Comparison of ENCODE assay signal across 8 cellular contexts in genomic region chr1:39902121-39902807, GRCh38. TPM values are rescaled to one million over a fixed set of nuclear protein-coding genes. Genes with fewer than 3 reads are reported as not detected.
DNase-seq lines count a peak whose midpoint lies in the region; ATAC-seq lines count a peak whose summit lies in the region.

No MANE protein-coding gene starts in this region.

- no peak overlapping the region for H3K27ac ChIP-seq in mesenchymal stem cell (ENCODE audit: low read length, poor library complexity, severe bottlenecking)

- peak overlapping the region; percentile 46 for H2AFZ ChIP-seq in mesenchymal stem cell (ENCODE audit: low read depth, low read length)

- H3K4me3 ChIP-seq in mesenchymal stem cell (ENCODE audit: insufficient read depth in 1 of 2, low read depth in 1 of 2, low read length in 2 of 2), result peak overlapping the region; percentile 67 to 81

- no peak overlapping the region for H2BK120ac ChIP-seq in mesenchymal stem cell (ENCODE audit: low read depth, low read length)

- H3K4me2 ChIP-seq in mesenchymal stem cell (ENCODE audit: low read length, poor library complexity, severe bottlenecking), result peak overlapping the region; percentile 99

- no peak overlapping the region for H2BK5ac ChIP-seq in mesenchymal stem cell (ENCODE audit: low read depth, low read length, poor library complexity, severe bottlenecking)

- no peaks in the 10 kb centered on the region for H3K9me3 ChIP-seq in mesenchymal stem cell (ENCODE audit: control insufficient read depth, low read length)

- no peak overlapping the region for H2BK12ac ChIP-seq in mesenchymal stem cell (ENCODE audit: low read length in 2 of 2)

- H2BK15ac ChIP-seq in mesenchymal stem cell (ENCODE audit: low read depth, poor library complexity, severe bottlenecking), result no peak overlapping the region

- H3K23ac ChIP-seq in mesenchymal stem cell (ENCODE audit: low read length in 2 of 2), result no peak overlapping the region

- H3K27me3 ChIP-seq in mesenchymal stem cell (ENCODE audit: control insufficient read depth in 1 of 2, insufficient read depth in 1 of 2, low read length in 2 of 2), result peaks cover 66 to 69% of the 10 kb centered on the region in 2 experiments

- H3K9ac ChIP-seq in mesenchymal stem cell (ENCODE audit: low read length), result peak overlapping the region; percentile 29

- 5% methylated on average over 43 of the region's 46 CpGs for WGBS in mesenchymal stem cell

- H3K18ac ChIP-seq in mesenchymal stem cell (ENCODE audit: low read depth in 1 of 2, low read length in 2 of 2), result peak overlapping the region in 1 of 2 experiments; percentile 6

- peak; percentile 33 for ATAC-seq in GM18519 (IDR thresholded peaks at IDR 0.05; ENCODE audit: low FRiP score, unreplicated experiment)
- peak; percentile 71 for ATAC-seq in HG02970 (IDR thresholded peaks at IDR 0.05; ENCODE audit: low FRiP score, unreplicated experiment)

- no peak overlapping the region for H4K8ac ChIP-seq in mesenchymal stem cell (ENCODE audit: low read length)

- peaks cover 0 to 5% of the 10 kb centered on the region in 2 experiments for H3K36me3 ChIP-seq in mesenchymal stem cell (ENCODE audit: control insufficient read depth in 1 of 2, insufficient read depth in 2 of 2, low read depth in 1 of 2, low read length in 2 of 2)

- no peak overlapping the region for H2AK5ac ChIP-seq in mesenchymal stem cell (ENCODE audit: low read length, severe bottlenecking)

- H4K91ac ChIP-seq in mesenchymal stem cell (ENCODE audit: low read length), result no peak overlapping the region

- H3K14ac ChIP-seq in mesenchymal stem cell (ENCODE audit: low read length in 2 of 2), result no peak overlapping the region

- DNase-seq in NCI-H226 (peak; percentile 37), mesenchymal stem cell (peak; percentile 41), NK-92 (lab: John Stamatoyannopoulos, UW; ENCODE audit: unreplicated experiment) (no peak)
- DNase-seq in activated CD4-positive, alpha-beta T cell treated with anti-CD3 and anti-CD28 coated beads, Interleukin-2, amount 50 U/mL, for 48 hours, result peak; percentile 67 to 74
- peak; percentile 45 for DNase-seq in effector CD8-positive, alpha-beta T cell (lab: John Stamatoyannopoulos, UW)
- DNase-seq in stimulated activated CD8-positive, alpha-beta memory T cell treated with anti-CD3 and anti-CD28 coated beads, Interleukin-15, amount 100 ng/mL, for 4 hours (ENCODE audit: low read depth in 2 of 2), result peak; percentile 31 to 33

- H3K4ac ChIP-seq in mesenchymal stem cell (ENCODE audit: low read depth in 1 of 2, low read length in 2 of 2), result no peak overlapping the region

- peaks cover 20% of the 10 kb centered on the region for H3K4me1 ChIP-seq in mesenchymal stem cell (ENCODE audit: control insufficient read depth, insufficient read depth, low read depth, low read length)

- H3K79me1 ChIP-seq in mesenchymal stem cell (replicated peaks; ENCODE audit: low read length, poor library complexity, severe bottlenecking), result no peaks in the 10 kb centered on the region

RNA-seq across cellular contexts. Expression of gene MYCL, which starts 0.5 kb away (rescaled TPM):
- polyA plus RNA-seq in mesenchymal stem cell (2013, experiment 1 of 2), result 0.04 TPM
- polyA plus RNA-seq in mesenchymal stem cell (2013, experiment 2 of 2), result 0.03 TPM

RNA-seq across cellular contexts. Expression of gene TRIT1, which starts 19.0 kb away (rescaled TPM):
- 10.1 TPM for polyA plus RNA-seq in mesenchymal stem cell (2013, experiment 1 of 2)
- 10.4 TPM for polyA plus RNA-seq in mesenchymal stem cell (2013, experiment 2 of 2)

RNA-seq across cellular contexts. Expression of gene MFSD2A, which starts 52.7 kb away (rescaled TPM):
- polyA plus RNA-seq in mesenchymal stem cell (2013, experiment 1 of 2), result 0.72 TPM
- polyA plus RNA-seq in mesenchymal stem cell (2013, experiment 2 of 2), result 0.67 TPM
